15 cellular contexts compared by ENCODE assay signal in genomic region chr19:35790981-35791813, GRCh38. TPM values are rescaled to one million over a fixed set of nuclear protein-coding genes. Genes with fewer than 3 reads are reported as not detected.
A peak's percentile ranks its signal among the peaks of the same experiment; 100 is the strongest.
DNase-seq lines count a peak whose midpoint lies in the region; ATAC-seq, FAIRE-seq and TF ChIP-seq lines count a peak whose summit lies in the region.
"Had no signal": no experiment of that assay in that cellular context is flagged by ENCODE, and none has a peak within 500 bp of the region (broad histone marks: within the 10 kb centered on the region; RNA-seq: fewer than 3 reads in every experiment).

No MANE protein-coding gene starts in this region.

- H3K4me3 Mint-ChIP-seq in activated T-cell treated with anti-CD3 and anti-CD28 coated beads, Interleukin-2, amount 50 U/mL, for 72 hours: no peak overlapping the region
- H3K4me3 Mint-ChIP-seq in WTC11: no peak overlapping the region
- H3K4me3 Mint-ChIP-seq: CD4-positive, alpha-beta memory T cell had no signal

- no peak overlapping the region for H4K91ac ChIP-seq in IMR-90 (ENCODE audit: insufficient read depth, low read depth, low read length)

- no peak overlapping the region for H3K9ac ChIP-seq in IMR-90 (ENCODE audit: low read depth, low read length)

- H4K8ac ChIP-seq in IMR-90 (ENCODE audit: low read depth in 2 of 2, low read length in 2 of 2): no peak overlapping the region

- POLR2A ChIA-PET in IMR-90 (lab: Charles Lee; ENCODE audit: unreplicated experiment): no interaction called here
- POLR2A ChIA-PET in WTC11 (lab: Charles Lee): interaction anchor here (1.0 kb wide), 1 partner anchor 43 kb away, joined by 3 read pairs; the partner anchor contains the start of gene LIN37

- H3K56ac ChIP-seq in IMR-90 (ENCODE audit: extremely low read depth, insufficient read depth, low read length): no peak overlapping the region

- no peak overlapping the region for H2AK9ac ChIP-seq in IMR-90 (replicated peaks; ENCODE audit: low read depth, low read length, poor library complexity)

- H3K4me1 ChIP-seq in IMR-90 (ENCODE audit: control insufficient read depth, insufficient read depth, low read length): no peaks in the 10 kb centered on the region
- no peaks in the 10 kb centered on the region for H3K4me1 ChIP-seq in sigmoid colon
- H3K4me1 ChIP-seq: ascending aorta had no signal

- dilution Hi-C loops in IMR-90 (cut with HindIII; ENCODE audit: low sequenced_read_pairs, unreplicated experiment): no loop called here

- no peaks in the 10 kb centered on the region for H3K9me3 Mint-ChIP-seq in activated T-cell treated with anti-CD3 and anti-CD28 coated beads, Interleukin-2, amount 50 U/mL, for 72 hours
- H3K9me3 Mint-ChIP-seq in WTC11: no peaks in the 10 kb centered on the region

- intact Hi-C loops in IMR-90 (cut with micrococcal nuclease): no loop called here
- intact Hi-C loops in sigmoid colon (cut with DNase I): no loop called here

- H4K20me1 ChIP-seq in IMR-90 (ENCODE audit: insufficient read depth, low read length): no peaks in the 10 kb centered on the region

- no peak overlapping the region for H3K23ac ChIP-seq in IMR-90 (ENCODE audit: low read depth, low read length)

- no peak for TF ChIP-seq RAD21 in IMR-90 (IDR thresholded peaks at IDR 0.05; ENCODE audit: low read length)

- H3K36me3 ChIP-seq in IMR-90 (ENCODE audit: control insufficient read depth, insufficient read depth, low read length) (no peaks in the 10 kb centered on the region), sigmoid colon (no peaks in the 10 kb centered on the region)
- H3K36me3 ChIP-seq: ovary had no signal

- H3K27ac ChIP-seq in IMR-90 (ENCODE audit: insufficient read depth, low read length): no peak overlapping the region
- no peak overlapping the region for H3K27ac ChIP-seq in sigmoid colon
- H3K27ac ChIP-seq: ascending aorta, ovary, VCaP had no signal

- 46% methylated on average over 7 of the region's 20 CpGs; no CpG with 5 or more reads in 1 of the 2 experiments for WGBS in IMR-90 (ENCODE audit: extremely low coverage in 2 of 2, insufficient read length in 1 of 2), 2 experiments
- 58 to 70% methylated on average over 20 of the region's 20 CpGs for WGBS in sigmoid colon, 2 donors

- TF ChIP-seq CTCF in IMR-90 (conservative IDR thresholded peaks at IDR 0.05; ENCODE audit: low read depth, low read length) (0 out of 2 replicates have a peak, but pooled peaks have one; percentile 7), WTC11 (IDR thresholded peaks at IDR 0.05) (no peak), sigmoid colon (IDR thresholded peaks at IDR 0.05) (no peak)

- in situ Hi-C loops in IMR-90 (cut with MboI; ENCODE audit: low sequenced_read_pairs): no loop called here

- no peak for FAIRE-seq in H54 (lab: Jason Lieb, UNC)
- FAIRE-seq: kidney had no signal

- TF ChIP-seq EP300 in sigmoid colon (IDR thresholded peaks at IDR 0.05): no peak

- H3K4me3 ChIP-seq in IMR-90 (ENCODE audit: insufficient read depth, low read depth, low read length) (no peak overlapping the region), sigmoid colon (no peak overlapping the region)
- H3K4me3 ChIP-seq: ascending aorta, ovary had no signal

- no TSS peak for BruUV-seq in IMR-90 (replicated peaks; lab: Mats Ljungman, UMichigan)

- H3K27ac Mint-ChIP-seq in activated T-cell treated with anti-CD3 and anti-CD28 coated beads, Interleukin-2, amount 50 U/mL, for 72 hours: no peak overlapping the region
- H3K27ac Mint-ChIP-seq in WTC11: no peak overlapping the region
- H3K27ac Mint-ChIP-seq: CD4-positive, alpha-beta memory T cell had no signal

- no peak overlapping the region for H2BK15ac ChIP-seq in IMR-90 (ENCODE audit: low read depth, low read length)

- peak overlapping the region; percentile 32 for H2AFZ ChIP-seq in IMR-90 (replicated peaks; ENCODE audit: low read length, poor library complexity)

- no peak overlapping the region for H3K18ac ChIP-seq in IMR-90 (ENCODE audit: low read depth, low read length)

- H3K9me3 ChIP-seq in IMR-90 (ENCODE audit: control insufficient read depth, insufficient read depth, low read length) (no peaks in the 10 kb centered on the region), sigmoid colon (no peaks in the 10 kb centered on the region)
- H3K9me3 ChIP-seq: ascending aorta, ovary had no signal

- no peak overlapping the region for H4K5ac ChIP-seq in IMR-90 (ENCODE audit: low read depth, low read length)

- no peak overlapping the region for H2BK120ac ChIP-seq in IMR-90 (ENCODE audit: low read depth, low read length)

- H3K4ac ChIP-seq in IMR-90 (ENCODE audit: low read depth, low read length): no peak overlapping the region

- no peak overlapping the region for H2BK20ac ChIP-seq in IMR-90 (ENCODE audit: low read depth, low read length)

- H2AK5ac ChIP-seq in IMR-90 (ENCODE audit: low read depth, low read length): no peak overlapping the region

- peaks cover 5% of the 10 kb centered on the region for H3K27me3 Mint-ChIP-seq in activated T-cell treated with anti-CD3 and anti-CD28 coated beads, Interleukin-2, amount 50 U/mL, for 72 hours (ENCODE audit: low read depth)
- H3K27me3 Mint-ChIP-seq in WTC11 (ENCODE audit: low read depth): peaks cover 15% of the 10 kb centered on the region

- peak; percentile 32 to 41 for ATAC-seq in activated T-cell treated with anti-CD3 and anti-CD28 coated beads, Interleukin-2, amount 50 U/mL, for 72 hours (replicated peaks in 1 of 2)
- ATAC-seq in IMR-90 (ENCODE audit: low read depth) (no peak), WTC11 (peak; percentile 49), HG02763 (IDR thresholded peaks at IDR 0.05; ENCODE audit: unreplicated experiment) (no peak), GM21447 (IDR thresholded peaks at IDR 0.05; ENCODE audit: unreplicated experiment) (no peak)
- ATAC-seq: esophagus mucosa had no signal

- no peaks in the 10 kb centered on the region for H3K4me1 Mint-ChIP-seq in activated T-cell treated with anti-CD3 and anti-CD28 coated beads, Interleukin-2, amount 50 U/mL, for 72 hours (ENCODE audit: low read depth)
- peaks cover under 1% of the 10 kb centered on the region; the same call in 1 of the 2 replicates for H3K4me1 Mint-ChIP-seq in WTC11
- H3K4me1 Mint-ChIP-seq: CD4-positive, alpha-beta memory T cell had no signal

- CTCF ChIA-PET in IMR-90 (lab: Yijun Ruan, JAX): no interaction called here
- CTCF ChIA-PET in WTC11 (lab: Charles Lee): interaction anchor here (1.5 to 2.1 kb wide), 2 partner anchors 29 to 38 kb away, joined by 3 to 4 read pairs; no protein-coding TSS in a partner anchor

- peak; percentile 17 to 18 for DNase-seq in activated T-cell treated with anti-CD3 and anti-CD28 coated beads, Interleukin-2, amount 50 U/mL, for 72 hours
- DNase-seq in activated T-cell treated with anti-CD3 and anti-CD28 coated beads for 4 hours (no peak), IMR-90 (no peak), WTC11 (ENCODE audit: low spot score) (no peak), sigmoid colon (peak; percentile 61), H54 (ENCODE audit: insufficient read length, low spot score) (no peak)
- DNase-seq: kidney had no signal

- H3K9me1 ChIP-seq in IMR-90 (ENCODE audit: insufficient read depth, low read length): no peaks in the 10 kb centered on the region

- no peak overlapping the region for H3K4me2 ChIP-seq in IMR-90 (ENCODE audit: low read depth, low read length)

- no peak overlapping the region for H2BK5ac ChIP-seq in IMR-90 (ENCODE audit: low read depth, low read length, poor library complexity, severe bottlenecking)

- H3K14ac ChIP-seq in IMR-90 (replicated peaks; ENCODE audit: low read depth, low read length): no peak overlapping the region

- H3K79me1 ChIP-seq in IMR-90 (ENCODE audit: low read depth in 1 of 2, low read length in 2 of 2): no peaks in the 10 kb centered on the region

- TF ChIP-seq POLR2A in IMR-90 (IDR thresholded peaks at IDR 0.05; ENCODE audit: low read depth, low read length) (no peak), sigmoid colon (IDR thresholded peaks at IDR 0.05) (no peak), H54 (IDR thresholded peaks at IDR 0.05; ENCODE audit: low read depth, low read length) (no peak)

- H3K36me3 Mint-ChIP-seq in activated T-cell treated with anti-CD3 and anti-CD28 coated beads, Interleukin-2, amount 50 U/mL, for 72 hours (ENCODE audit: insufficient read depth in 2 of 2): no peaks in the 10 kb centered on the region
- H3K36me3 Mint-ChIP-seq in WTC11: no peaks in the 10 kb centered on the region
- H3K36me3 Mint-ChIP-seq: CD4-positive, alpha-beta memory T cell had no signal

- H3K27me3 ChIP-seq in IMR-90 (ENCODE audit: control insufficient read depth, insufficient read depth, low read length) (peaks cover 7% of the 10 kb centered on the region; the same call in 1 of the 2 replicates), sigmoid colon (peaks cover 0 to 11% (median 5%) of the 10 kb centered on the region in 3 donors)
- H3K27me3 ChIP-seq: ascending aorta, ovary had no signal

RNA-seq across cellular contexts. Expression of gene ARHGAP33, which starts 15.8 kb away (rescaled TPM):
- total RNA-seq in activated T-cell treated with anti-CD3 and anti-CD28 coated beads, Interleukin-2, amount 50 U/mL, for 72 hours: 10 to 100 TPM; 66.8 to 86.0 TPM
- 0.28 and 0.72 TPM in 2 replicates for total RNA-seq in IMR-90 (2012; rRNA removed)
- 11.9 and 16.3 TPM in 2 replicates for polyA plus RNA-seq in IMR-90 (2012; rRNA removed)
- polyA plus RNA-seq in IMR-90 (2012; cell fraction: cytosol; rRNA removed): 2.3 and 4.9 TPM in 2 replicates
- 55.1 and 186 TPM in 2 replicates for polyA plus RNA-seq in IMR-90 (2012; cell fraction: nucleus; rRNA removed; ENCODE audit: low replicate concordance)
- total RNA-seq in WTC11 (2021): 36.8 to 43.9 TPM (median 39.8 TPM) in 3 replicates
- 10 to 100 TPM in 2 of 4 donors, 1 to 10 TPM in 2; 4.4 to 11.9 (median 8.5) TPM for total RNA-seq in sigmoid colon
- polyA plus RNA-seq in sigmoid colon: 10 to 100 TPM in 1 of 3 donors, 1 to 10 TPM in 1, under 1 TPM in 1; 0.60 to 10.6 (median 1.2) TPM

RNA-seq across cellular contexts. Expression of gene PRODH2, which starts 21.4 kb away (rescaled TPM):
- not detected for total RNA-seq in activated T-cell treated with anti-CD3 and anti-CD28 coated beads, Interleukin-2, amount 50 U/mL, for 72 hours
- total RNA-seq in IMR-90 (2012; rRNA removed) (not detected in 2 replicates), WTC11 (2021) (0.14 TPM in 1 of 3 replicates, not detected in the others), sigmoid colon (not detected)
- polyA plus RNA-seq in IMR-90 (2012; rRNA removed) (not detected in 2 replicates), sigmoid colon (not detected)
- polyA plus RNA-seq in IMR-90 (2012; cell fraction: cytosol; rRNA removed): not detected in 2 replicates
- polyA plus RNA-seq in IMR-90 (2012; cell fraction: nucleus; rRNA removed; ENCODE audit: low replicate concordance): not detected in 2 replicates
- total RNA-seq: ascending aorta; CD4-positive, alpha-beta memory T cell; esophagus mucosa; ureter had no signal
- polyA plus RNA-seq: CD4-positive, alpha-beta memory T cell; ovary had no signal

RNA-seq across cellular contexts. Expression of gene PROSER3, which starts 33.2 kb away (rescaled TPM):
- 10 to 100 TPM; 38.9 to 47.8 TPM for total RNA-seq in activated T-cell treated with anti-CD3 and anti-CD28 coated beads, Interleukin-2, amount 50 U/mL, for 72 hours
- 3.3 and 5.4 TPM in 2 replicates for total RNA-seq in IMR-90 (2012; rRNA removed)
- 17.9 and 21.8 TPM in 2 replicates for polyA plus RNA-seq in IMR-90 (2012; rRNA removed)
- 8.2 and 11.7 TPM in 2 replicates for polyA plus RNA-seq in IMR-90 (2012; cell fraction: cytosol; rRNA removed)
- polyA plus RNA-seq in IMR-90 (2012; cell fraction: nucleus; rRNA removed; ENCODE audit: low replicate concordance): 49.4 and 79.7 TPM in 2 replicates
- 32.9 to 36.7 TPM (median 36.2 TPM) in 3 replicates for total RNA-seq in WTC11 (2021)
- total RNA-seq in sigmoid colon: 1 to 10 TPM; 2.9 to 6.1 (median 5.2) TPM
- 10 to 100 TPM in 1 of 3 donors, 1 to 10 TPM in 2; 2.4 to 16.5 (median 3.5) TPM for polyA plus RNA-seq in sigmoid colon

RNA-seq across cellular contexts. Expression of gene HSPB6, which starts 34.4 kb away (rescaled TPM):
- total RNA-seq in activated T-cell treated with anti-CD3 and anti-CD28 coated beads, Interleukin-2, amount 50 U/mL, for 72 hours: 1 to 10 TPM; 1.4 to 2.4 TPM
- 5.7 and 6.9 TPM in 2 replicates for total RNA-seq in IMR-90 (2012; rRNA removed)
- polyA plus RNA-seq in IMR-90 (2012; rRNA removed): 188 and 206 TPM in 2 replicates
- 289 and 477 TPM in 2 replicates for polyA plus RNA-seq in IMR-90 (2012; cell fraction: cytosol; rRNA removed)
- polyA plus RNA-seq in IMR-90 (2012; cell fraction: nucleus; rRNA removed; ENCODE audit: low replicate concordance): 108 and 164 TPM in 2 replicates
- total RNA-seq in WTC11 (2021): 1.4 to 2.5 TPM (median 1.7 TPM) in 3 replicates
- total RNA-seq in sigmoid colon: 100 to 1,000 TPM in 3 of 4 donors, 10 to 100 TPM in 1; 59.4 to 275 (median 154) TPM
- polyA plus RNA-seq in sigmoid colon: 10 to 100 TPM in 2 of 3 donors, 1 to 10 TPM in 1; 4.4 to 36.6 (median 35.9) TPM
- total RNA-seq: CD4-positive, alpha-beta memory T cell had no signal
- polyA plus RNA-seq: CD4-positive, alpha-beta memory T cell had no signal

RNA-seq across cellular contexts. Expression of gene LIN37, which starts 42.8 kb away (rescaled TPM):
- total RNA-seq in activated T-cell treated with anti-CD3 and anti-CD28 coated beads, Interleukin-2, amount 50 U/mL, for 72 hours: 10 to 100 TPM; 11.4 to 14.3 TPM
- 12.7 and 12.8 TPM in 2 replicates for total RNA-seq in IMR-90 (2012; rRNA removed)
- 17.2 and 23.1 TPM in 2 replicates for polyA plus RNA-seq in IMR-90 (2012; rRNA removed)
- polyA plus RNA-seq in IMR-90 (2012; cell fraction: cytosol; rRNA removed): 23.5 and 32.0 TPM in 2 replicates
- polyA plus RNA-seq in IMR-90 (2012; cell fraction: nucleus; rRNA removed; ENCODE audit: low replicate concordance): 62.1 and 105 TPM in 2 replicates
- total RNA-seq in WTC11 (2021): 4.7 to 6.4 TPM (median 5.6 TPM) in 3 replicates
- total RNA-seq in sigmoid colon: 10 to 100 TPM; 12.5 to 19.1 (median 15.9) TPM
- 10 to 100 TPM in 2 of 3 donors, 1 to 10 TPM in 1; 8.4 to 13.6 (median 11.3) TPM for polyA plus RNA-seq in sigmoid colon

Comparison
In these comparisons a context has a peak if more than half of its experiments do, and no peak if none do; other contexts are left out.
1. DNase-seq: peak in activated T-cell treated with anti-CD3 and anti-CD28 coated beads, Interleukin-2, amount 50 U/mL, for 72 hours (2 of 2) and sigmoid colon (single experiment); none in activated T-cell treated with anti-CD3 and anti-CD28 coated beads for 4 hours (single experiment), IMR-90 (single experiment), WTC11 (single experiment) and H54 (single experiment).
2. ATAC-seq: peak in activated T-cell treated with anti-CD3 and anti-CD28 coated beads, Interleukin-2, amount 50 U/mL, for 72 hours (2 of 2) and WTC11 (single experiment); none in IMR-90 (single experiment), HG02763 (single experiment) and GM21447 (single experiment).